12 cellular contexts compared by ENCODE assay signal in genomic region chr14:101495827-101496778, GRCh38.
A peak's percentile ranks its signal among the peaks of the same experiment; 100 is the strongest.
DNase-seq lines count a peak whose midpoint lies in the region; ATAC-seq, FAIRE-seq and TF ChIP-seq lines count a peak whose summit lies in the region.
"Had no signal": no experiment of that assay in that cellular context is flagged by ENCODE, and none has a peak within 500 bp of the region (broad histone marks: within the 10 kb centered on the region; RNA-seq: fewer than 3 reads in every experiment).

No MANE protein-coding gene starts in this region.

- intact Hi-C loops in posterior vena cava (cut with DNase I), result no loop called here

- H3K4me3 ChIP-seq in WERI-Rb-1 (ENCODE audit: low read depth, low read length), result no peak overlapping the region
- H3K4me3 ChIP-seq: breast epithelium, thoracic aorta had no signal

- no peak for TF ChIP-seq POLR2A in erythroblast (IDR thresholded peaks at IDR 0.05; ENCODE audit: low read length)

- no peak for TF ChIP-seq CTCF in D721Med (IDR thresholded peaks at IDR 0.05; ENCODE audit: insufficient read depth, missing control alignments)
- no peak for TF ChIP-seq CTCF in WERI-Rb-1 (IDR thresholded peaks at IDR 0.05; ENCODE audit: low read depth, low read length)

- no peaks in the 10 kb centered on the region for H3K9me3 ChIP-seq in WERI-Rb-1 (ENCODE audit: severe bottlenecking)
- H3K9me3 ChIP-seq: breast epithelium, thoracic aorta had no signal

- H3K27ac ChIP-seq in WERI-Rb-1, result no peak overlapping the region
- H3K27ac ChIP-seq: breast epithelium, thoracic aorta had no signal

- no peak for ATAC-seq in GM19452 (IDR thresholded peaks at IDR 0.05; ENCODE audit: unreplicated experiment)
- ATAC-seq in HG02981 (IDR thresholded peaks at IDR 0.05; ENCODE audit: unreplicated experiment), result no peak

- peaks cover 2% of the 10 kb centered on the region for H3K27me3 ChIP-seq in WERI-Rb-1 (ENCODE audit: insufficient read depth, low read depth, severe bottlenecking)

- no peaks in the 10 kb centered on the region for H3K36me3 ChIP-seq in WERI-Rb-1
- H3K36me3 ChIP-seq: breast epithelium, thoracic aorta had no signal

- no peak for FAIRE-seq in D721Med (lab: Jason Lieb, UNC)

- DNase-seq in D721Med (ENCODE audit: insufficient read length, low spot score), result peak; percentile 5
- DNase-seq in WERI-Rb-1, result peak; percentile 1
- DNase-seq in iPS-NIHi11 (ENCODE audit: low spot score), result peak; percentile 78
- DNase-seq in posterior vena cava (ENCODE audit: low spot score), result peak; percentile 75
- no peak for DNase-seq in NCI-H2081 treated with DMSO at 0.1 percent for 48 hours (lab: John Stamatoyannopoulos, UW)
- DNase-seq in erythroblast (lab: John Stamatoyannopoulos, UW), result no peak
- DNase-seq: NCI-H510A treated with DMSO at 0.1 percent for 48 hours; stimulated activated CD4-positive, alpha-beta T cell treated with anti-CD3 and anti-CD28 coated beads, Interleukin-1b, Interleukin-23, amount 100 ng/mL, for 48 hours had no signal

Comparison
In these comparisons a context has a peak if more than half of its experiments do, and no peak if none do; other contexts are left out.
1. DNase-seq: peak in D721Med (single experiment), WERI-Rb-1 (single experiment), iPS-NIHi11 (single experiment) and posterior vena cava (single experiment); none in NCI-H2081 treated with DMSO at 0.1 percent for 48 hours (single experiment) and erythroblast (0 of 2).